In genomic region chr12:94531196-94531720, GRCh38 we compare ENCODE assay signal across 35 cellular contexts.
"Had no signal": no experiment of that assay in that cellular context is flagged by ENCODE, and none has a peak within 500 bp of the region (broad histone marks: within the 10 kb centered on the region; RNA-seq: fewer than 3 reads in every experiment).

No MANE protein-coding gene starts in this region.

- DNase-seq: Karpas-422, Kasumi-1, MG63, MM.1S, MV-4-11, NCI-H1048, NCI-H1092, NCI-H1092 treated with DMSO at 0.1 percent for 48 hours, NCI-H1105, NCI-H1105 treated with DMSO at 0.1 percent for 48 hours, NCI-H1417, NCI-H1417 treated with DMSO at 0.1 percent for 48 hours, NCI-H1436, NCI-H1436 treated with DMSO at 0.1 percent for 48 hours, NCI-H146, NCI-H1694, NCI-H1694 treated with DMSO at 0.1 percent for 48 hours, NCI-H187, NCI-H187 treated with DMSO at 0.1 percent for 48 hours, NCI-H1930, NCI-H2029, NCI-H2029 treated with DMSO at 0.1 percent for 48 hours, NCI-H2081, NCI-H2081 treated with DMSO at 0.1 percent for 48 hours, NCI-H2107, NCI-H2171, NCI-H2171 treated with DMSO at 0.1 percent for 48 hours, NCI-H2227 treated with DMSO at 0.1 percent for 48 hours, NCI-H226, NCI-H345, NCI-H446, NCI-H446 treated with DMSO at 0.1 percent for 48 hours, NCI-H510A, NCI-H510A treated with DMSO at 0.1 percent for 48 hours had no signal

- H3K27ac ChIP-seq: KMS-11 had no signal

- H3K36me3 ChIP-seq: MG63 had no signal

- H3K9me3 ChIP-seq: MG63 had no signal

- H3K4me3 ChIP-seq: MG63 had no signal

- H3K27me3 ChIP-seq: MG63 had no signal
